In the genomic region with DNA sequence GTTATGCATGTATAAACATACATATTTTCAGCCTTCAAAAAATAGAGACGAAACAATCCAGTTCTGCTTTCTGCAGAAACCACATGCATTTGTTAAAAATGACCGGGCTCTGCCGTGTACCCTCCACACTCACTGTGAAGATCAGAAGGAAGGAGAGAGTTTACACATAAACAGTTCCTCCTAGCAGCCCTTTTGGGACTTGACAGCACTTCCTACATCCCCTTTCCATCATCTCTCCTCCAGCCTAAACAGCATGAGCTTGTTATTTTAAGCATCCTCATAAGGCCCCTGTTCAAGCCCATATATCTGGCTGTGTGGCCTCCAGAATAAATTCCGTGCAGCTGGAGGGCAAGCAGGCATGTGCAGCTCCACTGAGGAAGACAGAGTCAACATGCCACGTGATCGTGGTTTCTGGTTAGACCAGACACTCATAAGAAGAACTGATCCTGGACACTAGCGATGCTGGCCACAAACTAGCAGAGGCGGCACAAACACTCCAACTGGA, we compare ENCODE assay signal across 8 cellular contexts. TPM values are rescaled to one million over a fixed set of nuclear protein-coding genes. Genes with fewer than 3 reads are reported as not detected.
A peak's percentile ranks its signal among the peaks of the same experiment; 100 is the strongest.
DNase-seq lines count a peak whose midpoint lies in the region; ATAC-seq and TF ChIP-seq lines count a peak whose summit lies in the region.

No MANE protein-coding gene starts in this region.

- no peaks in the 10 kb centered on the region for H3K9me3 ChIP-seq in MM.1S (replicated peaks; ENCODE audit: insufficient read depth, low read length)

- no peaks in the 10 kb centered on the region for H3K36me3 ChIP-seq in MM.1S (replicated peaks; ENCODE audit: insufficient read depth, low read length)

- no peak overlapping the region for H3K4me3 ChIP-seq in MM.1S (ENCODE audit: low read length)

- H4K20me1 ChIP-seq in MM.1S (ENCODE audit: insufficient read depth, low read length): no peaks in the 10 kb centered on the region

- ATAC-seq in GM18858 (IDR thresholded peaks at IDR 0.05; ENCODE audit: unreplicated experiment) (peak; percentile 77), GM21825 (IDR thresholded peaks at IDR 0.05; ENCODE audit: unreplicated experiment) (peak; percentile 83)

- peaks cover 11% of the 10 kb centered on the region for H3K4me1 ChIP-seq in MM.1S (ENCODE audit: low read length)

- no peaks in the 10 kb centered on the region for H3F3A ChIP-seq in MM.1S (ENCODE audit: insufficient read depth, low read length)

- DNase-seq in MM.1S: peak; percentile 18
- DNase-seq in mucosa of gallbladder (ENCODE audit: low spot score): peak; percentile 37
- no peak for DNase-seq in ecto neural progenitor cell (ENCODE audit: low spot score)
- no peak for DNase-seq in UCSD-AML1 (lab: John Stamatoyannopoulos, UW; ENCODE audit: unreplicated experiment)
- DNase-seq in SHP77 treated with DMSO at 0.1 percent for 48 hours (lab: John Stamatoyannopoulos, UW): no peak
- DNase-seq in D341Med (ENCODE audit: low spot score): no peak

- peak overlapping the region; percentile 25; the same call in 1 of the 2 replicates for H3K27ac ChIP-seq in MM.1S (ENCODE audit: low read length)

- no peaks in the 10 kb centered on the region for H3K9me2 ChIP-seq in MM.1S (replicated peaks; ENCODE audit: insufficient read depth, low read length)

- no peaks in the 10 kb centered on the region for H3K27me3 ChIP-seq in MM.1S (replicated peaks; ENCODE audit: insufficient read depth, low read length)

- peak overlapping the region; percentile 50 for H2AFZ ChIP-seq in MM.1S (ENCODE audit: low read length)

- no peaks in the 10 kb centered on the region for H3K79me2 ChIP-seq in MM.1S (ENCODE audit: low read length)

- TF ChIP-seq CTCF in MM.1S (IDR thresholded peaks at IDR 0.05; ENCODE audit: low read length): no peak

- no peak overlapping the region for H3K9ac ChIP-seq in MM.1S (ENCODE audit: low read length)

- peak overlapping the region; percentile 12; the same call in 1 of the 2 replicates for H3K4me2 ChIP-seq in MM.1S (ENCODE audit: low read depth, low read length)

RNA-seq across cellular contexts. Expression of a gene that starts 42.2 kb away (rescaled TPM):
- 0.63 TPM for total RNA-seq in mucosa of gallbladder

Comparison
In these comparisons a context has a peak if more than half of its experiments do, and no peak if none do; other contexts are left out.
1. DNase-seq: peak in MM.1S (single experiment) and mucosa of gallbladder (single experiment); none in ecto neural progenitor cell (single experiment), UCSD-AML1 (single experiment), SHP77 treated with DMSO at 0.1 percent for 48 hours (single experiment) and D341Med (single experiment).